Comparison of ENCODE assay signal across 8 cellular contexts in genomic region chr10:13346280-13346819, GRCh38. TPM values are rescaled to one million over a fixed set of nuclear protein-coding genes. Genes with fewer than 3 reads are reported as not detected.
DNase-seq lines count a peak whose midpoint lies in the region; ATAC-seq and TF ChIP-seq lines count a peak whose summit lies in the region.

No MANE protein-coding gene starts in this region.

- no peaks in the 10 kb centered on the region for H4K20me1 ChIP-seq in KMS-11 (ENCODE audit: insufficient read depth)

- peaks cover 9% of the 10 kb centered on the region for H3K27me3 Mint-ChIP-seq in CD4-positive, CD25-positive, alpha-beta regulatory T cell

- peaks cover 10 to 70% (median 45%) of the 10 kb centered on the region in 4 donors for H3K4me1 Mint-ChIP-seq in CD4-positive, CD25-positive, alpha-beta regulatory T cell

- no peak for TF ChIP-seq CTCF in KMS-11 (conservative IDR thresholded peaks at IDR 0.05; ENCODE audit: low read depth, low read length)
- no peak for TF ChIP-seq CTCF in cardiac fibroblast (IDR thresholded peaks at IDR 0.05; ENCODE audit: low read depth, low read length)
- TF ChIP-seq CTCF in upper lobe of right lung (IDR thresholded peaks at IDR 0.05), result no peak

- peak overlapping the region; percentile 84 to 90 (median 89) for H3K4me3 Mint-ChIP-seq in CD4-positive, CD25-positive, alpha-beta regulatory T cell

- H3K9me3 Mint-ChIP-seq in CD4-positive, CD25-positive, alpha-beta regulatory T cell, result peaks cover 0 to 3% (median 0%) of the 10 kb centered on the region in 7 donors

- H2AFZ ChIP-seq in KMS-11 (ENCODE audit: low read depth), result no peak overlapping the region

- H3K4me3 ChIP-seq in CD4-positive, CD25-positive, alpha-beta regulatory T cell (ENCODE audit: low read depth, low read length), result peak overlapping the region; percentile 77
- H3K4me3 ChIP-seq in KMS-11 (IDR thresholded peaks at IDR 0.05; ENCODE audit: insufficient read depth, low read depth, low read length) (no peak overlapping the region), cardiac fibroblast (replicated peaks in 1 of 2; ENCODE audit: low read depth in 2 of 2, low read length in 2 of 2) (peak overlapping the region; percentile 71 to 73), upper lobe of right lung (peak overlapping the region; percentile 75)

- H3K36me3 Mint-ChIP-seq in CD4-positive, CD25-positive, alpha-beta regulatory T cell, result peaks cover 9% of the 10 kb centered on the region

- intact Hi-C loops in upper lobe of right lung (cut with DNase I), result no loop called here

- H3K9ac ChIP-seq in KMS-11, result peak overlapping the region; percentile 94

- H3K27ac ChIP-seq in CD4-positive, CD25-positive, alpha-beta regulatory T cell (ENCODE audit: insufficient read depth, low read length, poor library complexity, severe bottlenecking), result peak overlapping the region; percentile 72
- peak overlapping the region; percentile 100 for H3K27ac ChIP-seq in KMS-11
- H3K27ac ChIP-seq in upper lobe of right lung, result peak overlapping the region; percentile 93

- DNase-seq in CD4-positive, CD25-positive, alpha-beta regulatory T cell, result no peak
- DNase-seq in cardiac fibroblast (ENCODE audit: low read depth in 2 of 2) (peak; percentile 59 to 84), medulla oblongata (ENCODE audit: extremely low spot score) (peak; percentile 51), upper lobe of right lung (no peak), NAMALWA (ENCODE audit: low spot score) (no peak), left lobe of liver (ENCODE audit: low spot score) (no peak), NCI-H2081 treated with DMSO at 0.1 percent for 48 hours (lab: John Stamatoyannopoulos, UW) (no peak)

- H3K79me2 ChIP-seq in KMS-11 (ENCODE audit: insufficient read depth, low read depth), result peaks cover 57% of the 10 kb centered on the region

- H3K36me3 ChIP-seq in CD4-positive, CD25-positive, alpha-beta regulatory T cell (ENCODE audit: control insufficient read depth, insufficient read depth, low read length), result no peaks in the 10 kb centered on the region
- H3K36me3 ChIP-seq in KMS-11 (ENCODE audit: insufficient read depth) (peaks cover 4% of the 10 kb centered on the region; the same call in 1 of the 2 replicates), upper lobe of right lung (no peaks in the 10 kb centered on the region)

- no peaks in the 10 kb centered on the region for H3K9me3 ChIP-seq in CD4-positive, CD25-positive, alpha-beta regulatory T cell (ENCODE audit: control insufficient read depth in 2 of 2, low read length in 2 of 2)
- no peaks in the 10 kb centered on the region for H3K9me3 ChIP-seq in upper lobe of right lung

- peak overlapping the region; percentile 79 for H3K4me2 ChIP-seq in KMS-11

- H3K27me3 ChIP-seq in CD4-positive, CD25-positive, alpha-beta regulatory T cell (ENCODE audit: control insufficient read depth, insufficient read depth, low read length), result no peaks in the 10 kb centered on the region
- H3K27me3 ChIP-seq in KMS-11 (ENCODE audit: insufficient read depth, low read depth) (no peaks in the 10 kb centered on the region), upper lobe of right lung (no peaks in the 10 kb centered on the region)

- H3K4me1 ChIP-seq in CD4-positive, CD25-positive, alpha-beta regulatory T cell (ENCODE audit: control insufficient read depth, insufficient read depth, low read length, poor library complexity, severe bottlenecking), result peaks cover 54% of the 10 kb centered on the region
- H3K4me1 ChIP-seq in KMS-11 (ENCODE audit: low read depth, poor library complexity, severe bottlenecking) (peaks cover 63% of the 10 kb centered on the region), upper lobe of right lung (peaks cover 29% of the 10 kb centered on the region)

- no peak for ATAC-seq in CD4-positive, CD25-positive, alpha-beta regulatory T cell (ENCODE audit: low read depth in 2 of 2)
- no peak for ATAC-seq in upper lobe of right lung
- ATAC-seq in left lobe of liver, result no peak

- H3K27ac Mint-ChIP-seq in CD4-positive, CD25-positive, alpha-beta regulatory T cell, result peak overlapping the region; percentile 14 to 89 (median 86)

RNA-seq across cellular contexts. Expression of gene SEPHS1, which starts 1.7 kb away (rescaled TPM):
- 26.6 TPM for total RNA-seq in CD4-positive, CD25-positive, alpha-beta regulatory T cell
- 10 to 100 TPM; 14.6 to 22.2 (median 17.6) TPM for polyA plus RNA-seq in CD4-positive, CD25-positive, alpha-beta regulatory T cell
- 38.9 TPM for total RNA-seq in upper lobe of right lung
- 33.8 TPM for total RNA-seq in left lobe of liver

RNA-seq across cellular contexts. Expression of gene PHYH, which starts 46.5 kb away (rescaled TPM):
- 11.0 TPM for total RNA-seq in CD4-positive, CD25-positive, alpha-beta regulatory T cell
- 10 to 100 TPM; 10.2 to 13.7 (median 12.3) TPM for polyA plus RNA-seq in CD4-positive, CD25-positive, alpha-beta regulatory T cell
- total RNA-seq in upper lobe of right lung (29.6 TPM), left lobe of liver (140 TPM)

Comparison
In these comparisons a context has a peak if more than half of its experiments do, and no peak if none do; other contexts are left out.
1. DNase-seq: peak in cardiac fibroblast (2 of 2) and medulla oblongata (single experiment); none in CD4-positive, CD25-positive, alpha-beta regulatory T cell (0 of 3), upper lobe of right lung (single experiment), NAMALWA (single experiment), left lobe of liver (single experiment) and NCI-H2081 treated with DMSO at 0.1 percent for 48 hours (single experiment).
2. Peak in every context shown above with its lines, with median percentiles within 50 percentile points of each other: H3K27ac ChIP-seq.